Comparison of ENCODE assay signal across 12 cellular contexts in genomic region chr9:133164209-133164590, GRCh38. TPM values are rescaled to one million over a fixed set of nuclear protein-coding genes. Genes with fewer than 3 reads are reported as not detected.
A peak's percentile ranks its signal among the peaks of the same experiment; 100 is the strongest.
DNase-seq lines count a peak whose midpoint lies in the region; ATAC-seq and TF ChIP-seq lines count a peak whose summit lies in the region.
"Had no signal": no experiment of that assay in that cellular context is flagged by ENCODE, and none has a peak within 500 bp of the region (broad histone marks: within the 10 kb centered on the region; RNA-seq: fewer than 3 reads in every experiment).

No MANE protein-coding gene starts in this region.

- in situ Hi-C loops in brain microvascular endothelial cell (cut with HindIII; ENCODE audit: low pct_ligation_motif_present, low sequenced_read_pairs), result no loop called here

- peak overlapping the region; percentile 55 to 82 (median 72) for H3K4me3 ChIP-seq in heart right ventricle
- peak overlapping the region; percentile 59 for H3K4me3 ChIP-seq in brain microvascular endothelial cell (ENCODE audit: low read depth, low read length)
- peak overlapping the region; percentile 64 to 68 for H3K4me3 ChIP-seq in mucosa of rectum (ENCODE audit: low read length in 2 of 2)
- peak overlapping the region; percentile 61 to 73 for H3K4me3 ChIP-seq in uterus

- H3K27me3 ChIP-seq in heart right ventricle (peaks cover 0 to 16% (median 0%) of the 10 kb centered on the region in 7 donors), brain microvascular endothelial cell (replicated peaks) (no peaks in the 10 kb centered on the region), mucosa of rectum (ENCODE audit: control insufficient read depth in 2 of 2, insufficient read depth in 2 of 2, low read length in 2 of 2) (no peaks in the 10 kb centered on the region), uterus (no peaks in the 10 kb centered on the region)

- 68 to 76% methylated on average over 13 of the region's 13 CpGs for WGBS in heart right ventricle, 2 donors

- H3K9me3 ChIP-seq in heart right ventricle (no peaks in the 10 kb centered on the region), mucosa of rectum (ENCODE audit: control insufficient read depth in 2 of 2, low read length in 2 of 2) (no peaks in the 10 kb centered on the region), uterus (no peaks in the 10 kb centered on the region)

- ATAC-seq in heart right ventricle, result no peak
- no peak for ATAC-seq in left cardiac atrium
- no peak for ATAC-seq in GM18867 (IDR thresholded peaks at IDR 0.05; ENCODE audit: unreplicated experiment)
- ATAC-seq in GM18519 (IDR thresholded peaks at IDR 0.05; ENCODE audit: low FRiP score, unreplicated experiment), result no peak
- ATAC-seq: HCT116 had no signal

- no peak for TF ChIP-seq POLR2A in uterus (IDR thresholded peaks at IDR 0.05)

- DNase-seq in heart right ventricle (no peak), left cardiac atrium (no peak), brain microvascular endothelial cell (no peak), uterus (no peak), SW 1271 (lab: John Stamatoyannopoulos, UW) (no peak)
- DNase-seq: NCI-H2081 had no signal

- intact Hi-C loops in heart right ventricle (cut with DNase I) (no loop called here), left cardiac atrium (cut with DNase I) (no loop called here), uterus (cut with DNase I; ENCODE audit: low total_unique reads) (no loop called here)

- H3K4me1 ChIP-seq in heart right ventricle, result peaks cover 0 to 43% (median 26%) of the 10 kb centered on the region in 9 donors
- peaks cover 8% of the 10 kb centered on the region in 2 donors for H3K4me1 ChIP-seq in mucosa of rectum (ENCODE audit: control insufficient read depth in 2 of 2, insufficient read depth in 2 of 2, low read length in 2 of 2)
- no peaks in the 10 kb centered on the region for H3K4me1 ChIP-seq in uterus

- H3K36me3 ChIP-seq in heart right ventricle (peaks cover 0 to 14% (median 0%) of the 10 kb centered on the region in 9 donors), brain microvascular endothelial cell (replicated peaks) (no peaks in the 10 kb centered on the region), mucosa of rectum (ENCODE audit: control insufficient read depth in 2 of 2, insufficient read depth in 2 of 2, low read length in 2 of 2) (no peaks in the 10 kb centered on the region), uterus (no peaks in the 10 kb centered on the region)

- H3K27ac ChIP-seq in heart right ventricle (peak overlapping the region in 9 of 10 donors; percentile 58 to 95 (median 78)), brain microvascular endothelial cell (no peak overlapping the region), mucosa of rectum (ENCODE audit: low read depth in 2 of 2, low read length in 2 of 2) (peak overlapping the region in 1 of 2 donors; percentile 56), uterus (peak overlapping the region; percentile 60 to 79)

- H3K9ac ChIP-seq in mucosa of rectum (ENCODE audit: low read depth in 1 of 2, low read length in 2 of 2), result peak overlapping the region; percentile 56 to 71

- no peak for TF ChIP-seq CTCF in heart right ventricle (IDR thresholded peaks at IDR 0.05)
- no peak for TF ChIP-seq CTCF in brain microvascular endothelial cell (IDR thresholded peaks at IDR 0.05; ENCODE audit: low read depth, low read length, missing control alignments)
- TF ChIP-seq CTCF in uterus (IDR thresholded peaks at IDR 0.05), result no peak

RNA-seq across cellular contexts. Expression of gene GBGT1, which starts 0.5 kb away (rescaled TPM):
- 10 to 100 TPM in 3 of 10 donors, 1 to 10 TPM in 7; 2.5 to 14.7 (median 6.2) TPM for total RNA-seq in heart right ventricle
- 10 to 100 TPM in 1 of 2 donors, 1 to 10 TPM in 1; 5.5 to 10.5 TPM for polyA plus RNA-seq in heart right ventricle
- total RNA-seq in left cardiac atrium, result 10 to 100 TPM; 10.8 to 12.8 TPM
- total RNA-seq in uterus, result 10 to 100 TPM in 2 of 4 donors, 1 to 10 TPM in 2; 3.5 to 28.5 (median 9.8) TPM

RNA-seq across cellular contexts. Expression of gene RALGDS, which starts 43.2 kb away (rescaled TPM):
- total RNA-seq in heart right ventricle (10 to 100 TPM; 21.4 to 45.1 (median 28.1) TPM), left cardiac atrium (10 to 100 TPM; 27.0 to 29.3 TPM), uterus (10 to 100 TPM; 14.1 to 67.9 (median 30.3) TPM)
- 10 to 100 TPM; 15.6 to 40.5 TPM for polyA plus RNA-seq in heart right ventricle

RNA-seq across cellular contexts. Expression of gene OBP2B, which starts 44.9 kb away (rescaled TPM):
- under 1 TPM in 1 of 10 donors, not detected in 9; 0.75 TPM for total RNA-seq in heart right ventricle
- polyA plus RNA-seq in heart right ventricle, result not detected
- total RNA-seq in left cardiac atrium, result not detected
- not detected for total RNA-seq in uterus
- total RNA-seq: Daoy, mucosa of gallbladder had no signal
